8 cellular contexts compared by ENCODE assay signal in genomic region chr15:88624156-88624970, GRCh38. TPM values are rescaled to one million over a fixed set of nuclear protein-coding genes. Genes with fewer than 3 reads are reported as not detected.
A peak's percentile ranks its signal among the peaks of the same experiment; 100 is the strongest.
DNase-seq lines count a peak whose midpoint lies in the region; ATAC-seq, FAIRE-seq and TF ChIP-seq lines count a peak whose summit lies in the region.

No MANE protein-coding gene starts in this region.

- CTCF ChIA-PET in AG04450 (lab: Charles Lee): interaction anchor here (0.6 to 2.1 kb wide), 20 partner anchors 8 to 281 kb away, joined by 3 to 17 read pairs (median 4); no protein-coding TSS in a partner anchor

- H3K27me3 ChIP-seq in AG04450 (ENCODE audit: control insufficient read depth, insufficient read depth, low read length): no peaks in the 10 kb centered on the region
- H3K27me3 ChIP-seq in cardiac muscle cell: no peaks in the 10 kb centered on the region
- no peaks in the 10 kb centered on the region for H3K27me3 ChIP-seq in gastrocnemius medialis

- DNase-seq in AG04450 (ENCODE audit: low read depth, low spot score) (no peak), HTR-8/SVneo (ENCODE audit: insufficient read length, low spot score) (peak; percentile 37), cardiac muscle cell (ENCODE audit: low read depth in 1 of 2, low spot score in 1 of 2) (peak; percentile 35 to 73), gastrocnemius medialis (no peak), NCI-H510A treated with DMSO at 0.1 percent for 48 hours (lab: John Stamatoyannopoulos, UW) (no peak), amniotic stem cell (lab: John Stamatoyannopoulos, UW) (no peak)
- peak; percentile 41 for DNase-seq in activated effector memory CD4-positive, alpha-beta T cell treated with Interleukin-2 at 50 U/mL for 16 hours

- peak overlapping the region; percentile 65 for H3K27ac ChIP-seq in AG04450 (ENCODE audit: low read depth, low read length)
- no peak overlapping the region for H3K27ac ChIP-seq in cardiac muscle cell
- no peak overlapping the region for H3K27ac ChIP-seq in gastrocnemius medialis

- intact Hi-C loops in gastrocnemius medialis (cut with DNase I; ENCODE audit: low total_unique reads): loop anchor here (5.0 kb wide), 2 partner anchors 273 to 708 kb away; partner anchors contain the start of genes HAPLN3 and POLG

- H3K4me3 ChIP-seq in AG04450 (ENCODE audit: low read depth, low read length) (peak overlapping the region; percentile 94), cardiac muscle cell (no peak overlapping the region), gastrocnemius medialis (no peak overlapping the region)

- POLR2A ChIA-PET in AG04450 (lab: Yijun Ruan, JAX): interaction anchor here (0.8 to 2.5 kb wide), 2 partner anchors 14 to 157 kb away, joined by 3 to 18 read pairs; partner anchors contain the start of genes ISG20 and MRPL46

- FAIRE-seq in HTR-8/SVneo (lab: Jason Lieb, UNC): no peak

- ATAC-seq in GM18907 (IDR thresholded peaks at IDR 0.05; ENCODE audit: unreplicated experiment) (peak; percentile 34), gastrocnemius medialis (no peak)

- H3K36me3 ChIP-seq in cardiac muscle cell: peaks cover 13% of the 10 kb centered on the region
- peaks cover 0 to 31% of the 10 kb centered on the region in 2 donors for H3K36me3 ChIP-seq in gastrocnemius medialis

- TF ChIP-seq POLR2A in gastrocnemius medialis (IDR thresholded peaks at IDR 0.05): no peak

- in situ Hi-C loops in gastrocnemius medialis (cut with MboI; ENCODE audit: low sequenced_read_pairs in 4 of 4): loop anchor here in 1 of 4 donors (25.0 kb wide), 1 partner anchor 137 kb away; no protein-coding TSS in a partner anchor

- H3K9me3 ChIP-seq in AG04450 (ENCODE audit: control insufficient read depth, insufficient read depth, low read length) (no peaks in the 10 kb centered on the region; the same call in 1 of the 2 replicates), cardiac muscle cell (ENCODE audit: low read depth) (no peaks in the 10 kb centered on the region), gastrocnemius medialis (no peaks in the 10 kb centered on the region)

- TF ChIP-seq CTCF in AG04450 (IDR thresholded peaks at IDR 0.05; ENCODE audit: low read depth, low read length): peak; percentile 57
- peak; percentile 48 for TF ChIP-seq CTCF in cardiac muscle cell (IDR thresholded peaks at IDR 0.05; ENCODE audit: low read depth, low read length)
- TF ChIP-seq CTCF in gastrocnemius medialis (IDR thresholded peaks at IDR 0.05 in 4 of 5, conservative IDR thresholded peaks at IDR 0.05 in 1 of 5): peak; percentile 6 to 45 (median 31)

- H3K4me1 ChIP-seq in cardiac muscle cell (ENCODE audit: low read depth) (peaks cover 5% of the 10 kb centered on the region), gastrocnemius medialis (peaks cover 14 to 31% of the 10 kb centered on the region in 2 donors)

RNA-seq across cellular contexts. Expression of gene AEN, which starts 3.2 kb away (rescaled TPM):
- polyA plus RNA-seq in AG04450 (2011; rRNA removed): 41.8 and 49.1 TPM in 2 replicates
- 84.7 and 102 TPM in 2 replicates for polyA minus RNA-seq in AG04450 (2011; rRNA and poly(A)+ RNA removed)
- 34.0 and 53.6 TPM in 2 replicates for total RNA-seq in cardiac muscle cell
- 19.7 and 20.9 TPM in 2 replicates for polyA plus RNA-seq in cardiac muscle cell
- total RNA-seq in gastrocnemius medialis: 10 to 100 TPM; 16.1 to 19.2 (median 17.3) TPM

RNA-seq across cellular contexts. Expression of gene ISG20, which starts 14.5 kb away (rescaled TPM):
- 5.2 and 5.5 TPM in 2 replicates for polyA plus RNA-seq in AG04450 (2011; rRNA removed)
- polyA minus RNA-seq in AG04450 (2011; rRNA and poly(A)+ RNA removed): 1.4 and 1.6 TPM in 2 replicates
- 0.69 and 1.3 TPM in 2 replicates for total RNA-seq in cardiac muscle cell
- not detected in 2 replicates for polyA plus RNA-seq in cardiac muscle cell
- 1 to 10 TPM; 1.2 to 9.2 (median 1.6) TPM for total RNA-seq in gastrocnemius medialis

Comparison
In these comparisons a context has a peak if more than half of its experiments do, and no peak if none do; other contexts are left out.
1. DNase-seq: peak in HTR-8/SVneo (single experiment), activated effector memory CD4-positive, alpha-beta T cell treated with Interleukin-2 at 50 U/mL for 16 hours (single experiment) and cardiac muscle cell (2 of 2); none in AG04450 (single experiment), gastrocnemius medialis (0 of 2), NCI-H510A treated with DMSO at 0.1 percent for 48 hours (single experiment) and amniotic stem cell (single experiment).
2. Peak in every context shown above with its lines, with median percentiles within 50 percentile points of each other: CTCF ChIP-seq.